15 cellular contexts compared by ENCODE assay signal in the genomic region with DNA sequence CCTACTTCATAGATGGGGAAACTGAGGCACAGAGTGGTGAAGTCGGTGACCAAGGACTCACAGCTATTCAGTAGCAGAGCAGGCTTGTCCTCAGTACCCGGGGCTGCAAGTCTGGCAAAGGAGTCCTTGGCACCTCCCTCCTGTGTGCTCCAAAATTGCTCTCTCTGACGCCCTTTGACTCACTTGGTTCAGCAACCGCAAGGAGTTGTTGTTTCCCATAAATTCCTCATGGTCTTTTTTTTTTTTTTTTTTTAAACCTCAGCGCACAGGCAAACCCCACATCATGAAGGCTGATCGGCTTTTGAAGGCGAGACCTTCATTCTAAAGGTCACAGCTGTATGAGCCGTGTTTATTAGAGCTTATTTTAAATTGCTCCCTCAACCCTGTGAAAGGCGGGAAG.
A peak's percentile ranks its signal among the peaks of the same experiment; 100 is the strongest.
DNase-seq lines count a peak whose midpoint lies in the region; ATAC-seq and TF ChIP-seq lines count a peak whose summit lies in the region.
"Had no signal": no experiment of that assay in that cellular context is flagged by ENCODE, and none has a peak within 500 bp of the region (broad histone marks: within the 10 kb centered on the region; RNA-seq: fewer than 3 reads in every experiment).

No MANE protein-coding gene starts in this region.

- H3K4me3 ChIP-seq in adrenal gland: no peak overlapping the region
- H3K4me3 ChIP-seq in subcutaneous abdominal adipose tissue (ENCODE audit: low read depth in 1 of 5, low read length in 5 of 5): peak overlapping the region in 1 of 5 donors; percentile 11

- peak in 1 of 2 donors; percentile 43 for TF ChIP-seq POLR2A in adrenal gland (IDR thresholded peaks at IDR 0.05)

- H3K36me3 ChIP-seq in adrenal gland (replicated peaks in 1 of 2) (no peaks in the 10 kb centered on the region), subcutaneous abdominal adipose tissue (ENCODE audit: control insufficient read depth in 5 of 5, insufficient read depth in 5 of 5, low read length in 5 of 5) (no peaks in the 10 kb centered on the region)

- TF ChIP-seq CTCF in HFFc6 (IDR thresholded peaks at IDR 0.05) (no peak), adrenal gland (IDR thresholded peaks at IDR 0.05) (peak in 1 of 6 experiments; percentile 19)

- H3K36me3 Mint-ChIP-seq in HFFc6 (ENCODE audit: low read depth): no peaks in the 10 kb centered on the region
- no peaks in the 10 kb centered on the region for H3K36me3 Mint-ChIP-seq in activated naive CD4-positive, alpha-beta T cell treated with anti-CD3 and anti-CD28 coated beads, Interleukin-2, amount 10 ng/mL, durations not matched to agents 7 days and 5 days
- H3K36me3 Mint-ChIP-seq: IgD-negative memory B cell had no signal

- intact Hi-C loops in adrenal gland (cut with DNase I): no loop called here

- peaks cover 5% of the 10 kb centered on the region for H3K27me3 Mint-ChIP-seq in HFFc6 (ENCODE audit: insufficient read depth)
- H3K27me3 Mint-ChIP-seq in activated naive CD4-positive, alpha-beta T cell treated with anti-CD3 and anti-CD28 coated beads, Interleukin-2, amount 10 ng/mL, durations not matched to agents 7 days and 5 days: peaks cover 39% of the 10 kb centered on the region

- peak overlapping the region; percentile 57; the same call in 1 of the 2 replicates for H3K27ac Mint-ChIP-seq in HFFc6
- H3K27ac Mint-ChIP-seq in activated naive CD4-positive, alpha-beta T cell treated with anti-CD3 and anti-CD28 coated beads, Interleukin-2, amount 10 ng/mL, durations not matched to agents 7 days and 5 days: no peak overlapping the region
- H3K27ac Mint-ChIP-seq: activated CD4-positive, alpha-beta T cell treated with anti-CD3 and anti-CD28 coated beads for 36 hours; dendritic cell treated with granulocyte-macrophage colony-stimulating factor and Interleukin-4, amounts not matched to agents 40 ng/mL and 50 ng/mL, for 4 days; IgD-negative memory B cell had no signal

- CTCF ChIA-PET in activated naive CD4-positive, alpha-beta T cell treated with anti-CD3 and anti-CD28 coated beads, Interleukin-2, amount 10 ng/mL, durations not matched to agents 7 days and 5 days (lab: Charles Lee): no interaction called here

- H3K9ac ChIP-seq in subcutaneous abdominal adipose tissue (ENCODE audit: low read length in 5 of 5): peak overlapping the region in 4 of 5 donors; percentile 19 to 71 (median 34)

- peaks cover 50% of the 10 kb centered on the region for H3K4me1 Mint-ChIP-seq in HFFc6 (ENCODE audit: low read depth)
- peaks cover 30% of the 10 kb centered on the region for H3K4me1 Mint-ChIP-seq in activated naive CD4-positive, alpha-beta T cell treated with anti-CD3 and anti-CD28 coated beads, Interleukin-2, amount 10 ng/mL, durations not matched to agents 7 days and 5 days

- peak overlapping the region; percentile 44 to 84 (median 78) for H3K27ac ChIP-seq in adrenal gland
- peak overlapping the region; percentile 75 for H3K27ac ChIP-seq in subcutaneous abdominal adipose tissue (ENCODE audit: low read depth, low read length)

- H3K4me1 ChIP-seq in adrenal gland (replicated peaks in 1 of 2) (peaks cover 16 to 23% of the 10 kb centered on the region in 2 donors), subcutaneous abdominal adipose tissue (ENCODE audit: control insufficient read depth in 5 of 5, insufficient read depth in 5 of 5, low read length in 5 of 5) (peaks cover 7 to 70% (median 57%) of the 10 kb centered on the region in 5 donors)

- DNase-seq in HFFc6: peak; percentile 16
- DNase-seq in adrenal gland: peak; percentile 63 to 89 (median 83)
- peak; percentile 91 for DNase-seq in glomerular visceral epithelial cell (ENCODE audit: extremely low spot score)
- no peak for DNase-seq in activated naive CD4-positive, alpha-beta T cell treated with anti-CD3 and anti-CD28 coated beads, Interleukin-2, amount 10 ng/mL, durations not matched to agents 7 days and 5 days
- DNase-seq in stimulated activated naive CD4-positive, alpha-beta T cell (lab: John Stamatoyannopoulos, UW): no peak
- DNase-seq in NCI-H1694 treated with DMSO at 0.1 percent for 48 hours (lab: John Stamatoyannopoulos, UW): no peak
- DNase-seq: activated CD4-positive, alpha-beta T cell treated with anti-CD3 and anti-CD28 coated beads for 36 hours; activated effector memory CD4-positive, alpha-beta T cell treated with Interleukin-2 at 50 U/mL for 16 hours; hypothalamus; stimulated activated naive CD4-positive, alpha-beta T cell treated with Interleukin-2 at 50 U/mL for 16 hours had no signal

- H3K4me3 Mint-ChIP-seq in HFFc6: no peak overlapping the region; the same call in 1 of the 2 replicates
- no peak overlapping the region for H3K4me3 Mint-ChIP-seq in activated naive CD4-positive, alpha-beta T cell treated with anti-CD3 and anti-CD28 coated beads, Interleukin-2, amount 10 ng/mL, durations not matched to agents 7 days and 5 days
- H3K4me3 Mint-ChIP-seq: activated CD4-positive, alpha-beta T cell treated with anti-CD3 and anti-CD28 coated beads for 36 hours; dendritic cell treated with granulocyte-macrophage colony-stimulating factor and Interleukin-4, amounts not matched to agents 40 ng/mL and 50 ng/mL, for 4 days had no signal

- ATAC-seq in GM21526 (IDR thresholded peaks at IDR 0.05; ENCODE audit: low FRiP score, unreplicated experiment): no peak
- ATAC-seq: activated CD4-positive, alpha-beta T cell treated with anti-CD3 and anti-CD28 coated beads for 36 hours; SK-N-SH treated with all-trans-retinoic acid at 6 μM for 48 hours had no signal

- 37 to 47% (median 46%) methylated on average over 9 of the region's 9 CpGs for WGBS in adrenal gland, 4 donors

- H3K27me3 ChIP-seq in adrenal gland: no peaks in the 10 kb centered on the region
- H3K27me3 ChIP-seq in subcutaneous abdominal adipose tissue (ENCODE audit: control insufficient read depth in 5 of 5, insufficient read depth in 4 of 5, low read length in 5 of 5): no peaks in the 10 kb centered on the region

- no peaks in the 10 kb centered on the region for H3K9me3 ChIP-seq in adrenal gland (replicated peaks in 1 of 3)
- H3K9me3 ChIP-seq in subcutaneous abdominal adipose tissue (ENCODE audit: control insufficient read depth in 5 of 5, low read length in 5 of 5): no peaks in the 10 kb centered on the region

- no peaks in the 10 kb centered on the region for H3K9me3 Mint-ChIP-seq in HFFc6
- H3K9me3 Mint-ChIP-seq in activated naive CD4-positive, alpha-beta T cell treated with anti-CD3 and anti-CD28 coated beads, Interleukin-2, amount 10 ng/mL, durations not matched to agents 7 days and 5 days: no peaks in the 10 kb centered on the region

Comparison
In these comparisons a context has a peak if more than half of its experiments do, and no peak if none do; other contexts are left out.
1. DNase-seq: peak in HFFc6 (single experiment), adrenal gland (7 of 7) and glomerular visceral epithelial cell (single experiment); none in activated naive CD4-positive, alpha-beta T cell treated with anti-CD3 and anti-CD28 coated beads, Interleukin-2, amount 10 ng/mL, durations not matched to agents 7 days and 5 days (single experiment), stimulated activated naive CD4-positive, alpha-beta T cell (0 of 6) and NCI-H1694 treated with DMSO at 0.1 percent for 48 hours (single experiment).